Comparison of ENCODE assay signal across 10 cellular contexts in the genomic region with DNA sequence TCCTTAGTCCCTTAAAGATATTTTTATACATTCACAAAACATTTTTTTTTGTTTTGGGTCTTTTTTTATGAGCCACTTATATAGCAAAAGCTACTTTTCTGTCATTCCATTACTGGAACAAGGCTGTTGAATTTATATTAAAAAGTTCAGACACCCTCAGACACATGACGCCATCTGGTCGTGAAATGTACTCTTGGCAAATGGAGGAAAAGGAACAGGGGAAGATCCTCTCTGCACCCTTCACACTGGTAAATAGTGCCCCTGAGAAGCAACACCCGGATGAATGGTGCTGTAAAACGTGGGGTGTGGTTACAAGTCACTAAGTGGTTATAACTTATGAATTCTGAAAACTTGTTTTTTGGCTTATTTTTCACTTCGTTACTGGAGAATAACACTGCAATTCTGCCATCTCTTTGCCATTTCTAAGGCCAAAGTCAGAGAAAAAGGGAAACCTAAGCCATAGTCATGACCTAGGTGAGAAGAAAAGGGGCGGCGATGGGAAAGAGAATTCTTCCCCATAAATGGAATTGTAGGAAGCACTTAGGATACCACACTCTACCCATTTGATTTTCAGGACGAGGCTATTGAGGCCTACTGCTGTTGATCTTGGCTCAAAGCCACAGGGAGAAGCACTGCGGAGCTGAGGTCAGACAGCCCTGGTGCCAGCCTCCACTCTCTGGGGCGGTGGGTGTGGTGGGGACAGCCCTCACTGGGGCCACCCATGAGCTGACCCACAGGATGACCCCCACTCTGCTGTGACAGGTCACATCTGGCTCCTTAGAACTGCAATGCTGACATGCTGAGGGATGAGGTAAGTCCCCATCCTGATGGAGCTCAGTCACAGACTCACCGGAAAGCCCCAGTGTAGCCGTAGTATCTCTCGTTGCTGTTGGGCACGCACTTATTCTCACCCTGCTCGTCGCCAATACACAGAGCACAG. TPM values are rescaled to one million over a fixed set of nuclear protein-coding genes. Genes with fewer than 3 reads are reported as not detected.
DNase-seq lines count a peak whose midpoint lies in the region; ATAC-seq, FAIRE-seq and TF ChIP-seq lines count a peak whose summit lies in the region.
"Had no signal": no experiment of that assay in that cellular context is flagged by ENCODE, and none has a peak within 500 bp of the region (broad histone marks: within the 10 kb centered on the region; RNA-seq: fewer than 3 reads in every experiment).

No MANE protein-coding gene starts in this region.

- H3K27ac ChIP-seq in right atrium auricular region = no peak overlapping the region
- H3K27ac ChIP-seq: KMS-11, ovary had no signal

- H3K27me3 Mint-ChIP-seq in T-helper 17 cell = peaks cover 10% of the 10 kb centered on the region

- CTCF ChIA-PET in AG04449 (lab: Yijun Ruan, JAX) = interaction anchor here (0.7 to 2.0 kb wide), 15 partner anchors 8 to 504 kb away, joined by 3 to 10 read pairs (median 5); no protein-coding TSS in a partner anchor

- H3K27ac Mint-ChIP-seq in T-helper 17 cell = peak overlapping the region; percentile 87

- POLR2A ChIA-PET in AG04449 (lab: Yijun Ruan, JAX) = no interaction called here

- H3K9me3 ChIP-seq in T-helper 17 cell (ENCODE audit: control insufficient read depth, low read length, poor library complexity, severe bottlenecking) (no peaks in the 10 kb centered on the region), right atrium auricular region (no peaks in the 10 kb centered on the region)
- H3K9me3 ChIP-seq: ovary had no signal

- H3K4me1 ChIP-seq in right atrium auricular region = peaks cover 0 to 4% of the 10 kb centered on the region in 2 donors

- no peaks in the 10 kb centered on the region for H3K27me3 ChIP-seq in right atrium auricular region
- H3K27me3 ChIP-seq: ovary had no signal

- no peak for FAIRE-seq in D721Med (lab: Jason Lieb, UNC)

- peaks cover 17% of the 10 kb centered on the region for H3K4me1 Mint-ChIP-seq in T-helper 17 cell

- H3K4me3 ChIP-seq in AG04449 (ENCODE audit: low read depth, low read length) = no peak overlapping the region
- H3K4me3 ChIP-seq in right atrium auricular region = no peak overlapping the region
- H3K4me3 ChIP-seq: ovary had no signal

- ATAC-seq in T-helper 17 cell (peak; percentile 47), HG02623 (IDR thresholded peaks at IDR 0.05; ENCODE audit: unreplicated experiment) (no peak), HG03095 (IDR thresholded peaks at IDR 0.05; ENCODE audit: unreplicated experiment) (no peak)

- no peaks in the 10 kb centered on the region for H3K36me3 Mint-ChIP-seq in T-helper 17 cell (ENCODE audit: low read depth)

- H3K36me3 ChIP-seq in right atrium auricular region = no peaks in the 10 kb centered on the region
- H3K36me3 ChIP-seq: ovary had no signal

- TF ChIP-seq CTCF in AG04449 (IDR thresholded peaks at IDR 0.05; ENCODE audit: insufficient read depth, low read length, missing control alignments) = peak; percentile 47
- peak; percentile 63 to 77 for TF ChIP-seq CTCF in right atrium auricular region (IDR thresholded peaks at IDR 0.05)
- TF ChIP-seq CTCF in D721Med (IDR thresholded peaks at IDR 0.05; ENCODE audit: insufficient read depth, missing control alignments) = no peak

- DNase-seq in AG04449 (ENCODE audit: low read depth, low spot score) = no peak
- DNase-seq in HCEC 1CT = peak; percentile 21
- DNase-seq in T-helper 17 cell = peak in 1 of 3 donors; percentile 49
- peak; percentile 70 for DNase-seq in right atrium auricular region (ENCODE audit: low spot score)
- no peak for DNase-seq in D721Med (ENCODE audit: insufficient read length, low spot score)
- no peak for DNase-seq in NCI-H187 treated with DMSO at 0.1 percent for 48 hours (lab: John Stamatoyannopoulos, UW)

- no peak overlapping the region for H3K4me3 Mint-ChIP-seq in T-helper 17 cell

RNA-seq across cellular contexts. Expression of gene LTF, which starts 21.8 kb away (rescaled TPM):
- total RNA-seq in T-helper 17 cell = not detected
- 1 to 10 TPM in 1 of 2 donors, under 1 TPM in 1; 0.51 to 1.8 TPM for total RNA-seq in right atrium auricular region

RNA-seq across cellular contexts. Expression of gene CCRL2, which starts 35.8 kb away (rescaled TPM):
- total RNA-seq in T-helper 17 cell (1 to 10 TPM; 1.9 to 2.4 TPM), right atrium auricular region (1 to 10 TPM in 1 of 2 donors, under 1 TPM in 1; 0.89 to 4.2 TPM)

RNA-seq across cellular contexts. Expression of gene RTP3, which starts 54.9 kb away (rescaled TPM):
- total RNA-seq in T-helper 17 cell = not detected
- not detected for total RNA-seq in right atrium auricular region
- total RNA-seq: ovary had no signal

Comparison
In these comparisons a context has a peak if more than half of its experiments do, and no peak if none do; other contexts are left out.
1. DNase-seq: peak in HCEC 1CT (single experiment) and right atrium auricular region (single experiment); none in AG04449 (single experiment), D721Med (single experiment) and NCI-H187 treated with DMSO at 0.1 percent for 48 hours (single experiment).